ENCODE assay signal across 9 cellular contexts in genomic region chr9:107711528-107711927, GRCh38.
DNase-seq lines count a peak whose midpoint lies in the region; ATAC-seq and TF ChIP-seq lines count a peak whose summit lies in the region.
"Had no signal": no experiment of that assay in that cellular context is flagged by ENCODE, and none has a peak within 500 bp of the region (broad histone marks: within the 10 kb centered on the region; RNA-seq: fewer than 3 reads in every experiment).

No MANE protein-coding gene starts in this region.

- intact Hi-C loops in mucosa of descending colon (cut with DNase I, micrococcal nuclease) = no loop called here

- DNase-seq in DMS 273 (lab: John Stamatoyannopoulos, UW; ENCODE audit: unreplicated experiment) (peak; percentile 84), NCI-H1694 treated with DMSO at 0.1 percent for 48 hours (lab: John Stamatoyannopoulos, UW) (peak; percentile 31), astrocyte of the spinal cord (ENCODE audit: low read depth, low spot score) (peak; percentile 80), mucosa of descending colon (peak; percentile 72 to 87 (median 79)), GM13977 (ENCODE audit: low spot score) (no peak)
- DNase-seq in stimulated activated naive CD8-positive, alpha-beta T cell treated with anti-CD3 and anti-CD28 coated beads, Interleukin-15, Interleukin-2, amounts not matched to agents 100 U/mL and 50 U/mL, for 24 hours = no peak
- DNase-seq in effector CD8-positive, alpha-beta T cell (lab: John Stamatoyannopoulos, UW) = no peak
- DNase-seq in stimulated activated CD4-positive, alpha-beta T cell treated with anti-CD3 and anti-CD28 coated beads, Interleukin-4, amount 100 ng/mL, for 24 hours = no peak
- DNase-seq: activated effector memory CD4-positive, alpha-beta T cell treated with Interleukin-2 at 50 U/mL for 16 hours had no signal

- ATAC-seq in mucosa of descending colon = peak; percentile 95
- no peak for ATAC-seq in stimulated activated naive CD8-positive, alpha-beta T cell treated with anti-CD3 and anti-CD28 coated beads, Interleukin-15, Interleukin-2, amounts not matched to agents 100 U/mL and 50 U/mL, for 24 hours

- H3K9me3 ChIP-seq in mucosa of descending colon = no peaks in the 10 kb centered on the region

- H3K4me3 ChIP-seq in astrocyte of the spinal cord (ENCODE audit: low read depth, low read length) (no peak overlapping the region), mucosa of descending colon (no peak overlapping the region)

- no peaks in the 10 kb centered on the region for H3K36me3 ChIP-seq in mucosa of descending colon (ENCODE audit: low read depth)

- in situ Hi-C loops in astrocyte of the spinal cord (cut with HindIII; ENCODE audit: low sequenced_read_pairs) (no loop called here), GM13977 (cut with MboI; ENCODE audit: low pct_unique_long_range_greater_than_20kb, low sequenced_read_pairs, unreplicated experiment) (no loop called here)

- TF ChIP-seq CTCF in astrocyte of the spinal cord (IDR thresholded peaks at IDR 0.05; ENCODE audit: low read depth, low read length) = no peak
- no peak for TF ChIP-seq CTCF in mucosa of descending colon (IDR thresholded peaks at IDR 0.05)
- TF ChIP-seq CTCF in GM13977 (IDR thresholded peaks at IDR 0.05; ENCODE audit: extremely low read depth, insufficient read depth, missing control alignments) = no peak

- no peaks in the 10 kb centered on the region for H3K4me1 ChIP-seq in mucosa of descending colon (ENCODE audit: low read depth)

Comparison
In these comparisons a context has a peak if more than half of its experiments do, and no peak if none do; other contexts are left out.
1. DNase-seq: peak in DMS 273 (single experiment), NCI-H1694 treated with DMSO at 0.1 percent for 48 hours (single experiment), astrocyte of the spinal cord (single experiment) and mucosa of descending colon (3 of 3); none in stimulated activated naive CD8-positive, alpha-beta T cell treated with anti-CD3 and anti-CD28 coated beads, Interleukin-15, Interleukin-2, amounts not matched to agents 100 U/mL and 50 U/mL, for 24 hours (single experiment), effector CD8-positive, alpha-beta T cell (single experiment), stimulated activated CD4-positive, alpha-beta T cell treated with anti-CD3 and anti-CD28 coated beads, Interleukin-4, amount 100 ng/mL, for 24 hours (single experiment) and GM13977 (single experiment).